ENCODE assay signal across 9 cellular contexts in genomic region chr5:59683311-59683710, GRCh38.
"Had no signal": no experiment of that assay in that cellular context is flagged by ENCODE, and none has a peak within 500 bp of the region (broad histone marks: within the 10 kb centered on the region; RNA-seq: fewer than 3 reads in every experiment).

No MANE protein-coding gene starts in this region.

- H3K9ac ChIP-seq: GM23248, KMS-11 had no signal

- H3K36me3 ChIP-seq: HAP-1 had no signal

- H3K9me3 ChIP-seq: HAP-1 had no signal

- H3K27ac ChIP-seq: GM23248, KMS-11 had no signal

- H3K4me3 ChIP-seq: GM23248, HAP-1 had no signal

- H3K4me2 ChIP-seq: KMS-11 had no signal

- DNase-seq: GM23248, GOT3, H7, HFFc6, KBM-7 had no signal

- FAIRE-seq: HTR-8/SVneo had no signal

- H3K4me1 ChIP-seq: HAP-1 had no signal

- ATAC-seq: HCT116 had no signal

- H2AFZ ChIP-seq: GM23248 had no signal
